In genomic region chr7:12716722-12717121, GRCh38 we compare ENCODE assay signal across 1 cellular context.
TF ChIP-seq lines count a peak whose summit lies in the region.

No MANE protein-coding gene starts in this region.

TF ChIP-seq in H1, 55 proteins besides CTCF, POLR2A, EP300 and RAD21:
- no peak for TF ChIP-seq JUND (IDR thresholded peaks at IDR 0.05; ENCODE audit: low read length)
- TF ChIP-seq CEBPB (IDR thresholded peaks at IDR 0.05; ENCODE audit: low read depth, low read length): no peak
- no peak for TF ChIP-seq CBX5 (IDR thresholded peaks at IDR 0.05; ENCODE audit: low read depth, low read length)
- no peak for TF ChIP-seq USF2 (IDR thresholded peaks at IDR 0.05; ENCODE audit: low read length)
- TF ChIP-seq TCF12 (IDR thresholded peaks at IDR 0.05; ENCODE audit: low read depth, low read length): no peak
- TF ChIP-seq EGR1 (IDR thresholded peaks at IDR 0.05; ENCODE audit: borderline replicate concordance, low read depth, low read length): no peak
- TF ChIP-seq GTF2F1 (IDR thresholded peaks at IDR 0.05; ENCODE audit: borderline replicate concordance, low read depth, low read length): no peak
TF ChIP-seq in H1: peak in this region for 0.
